ENCODE assay signal across 1 cellular context in genomic region chr7:139035588-139036353, GRCh38.
A peak's percentile ranks its signal among the peaks of the same experiment; 100 is the strongest.
TF ChIP-seq lines count a peak whose summit lies in the region.

A gene with protein sequence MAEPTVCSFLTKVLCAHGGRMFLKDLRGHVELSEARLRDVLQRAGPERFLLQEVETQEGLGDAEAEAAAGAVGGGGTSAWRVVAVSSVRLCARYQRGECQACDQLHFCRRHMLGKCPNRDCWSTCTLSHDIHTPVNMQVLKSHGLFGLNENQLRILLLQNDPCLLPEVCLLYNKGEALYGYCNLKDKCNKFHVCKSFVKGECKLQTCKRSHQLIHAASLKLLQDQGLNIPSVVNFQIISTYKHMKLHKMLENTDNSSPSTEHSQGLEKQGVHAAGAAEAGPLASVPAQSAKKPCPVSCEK (minus strand): TSS chr7:139036042. CDS start chr7:139036017, 25 bp downstream.

TF ChIP-seq in HepG2, 621 proteins besides CTCF, POLR2A, EP300 and RAD21 (continued from another document and continues in another):
- TF ChIP-seq, protein P1, sequence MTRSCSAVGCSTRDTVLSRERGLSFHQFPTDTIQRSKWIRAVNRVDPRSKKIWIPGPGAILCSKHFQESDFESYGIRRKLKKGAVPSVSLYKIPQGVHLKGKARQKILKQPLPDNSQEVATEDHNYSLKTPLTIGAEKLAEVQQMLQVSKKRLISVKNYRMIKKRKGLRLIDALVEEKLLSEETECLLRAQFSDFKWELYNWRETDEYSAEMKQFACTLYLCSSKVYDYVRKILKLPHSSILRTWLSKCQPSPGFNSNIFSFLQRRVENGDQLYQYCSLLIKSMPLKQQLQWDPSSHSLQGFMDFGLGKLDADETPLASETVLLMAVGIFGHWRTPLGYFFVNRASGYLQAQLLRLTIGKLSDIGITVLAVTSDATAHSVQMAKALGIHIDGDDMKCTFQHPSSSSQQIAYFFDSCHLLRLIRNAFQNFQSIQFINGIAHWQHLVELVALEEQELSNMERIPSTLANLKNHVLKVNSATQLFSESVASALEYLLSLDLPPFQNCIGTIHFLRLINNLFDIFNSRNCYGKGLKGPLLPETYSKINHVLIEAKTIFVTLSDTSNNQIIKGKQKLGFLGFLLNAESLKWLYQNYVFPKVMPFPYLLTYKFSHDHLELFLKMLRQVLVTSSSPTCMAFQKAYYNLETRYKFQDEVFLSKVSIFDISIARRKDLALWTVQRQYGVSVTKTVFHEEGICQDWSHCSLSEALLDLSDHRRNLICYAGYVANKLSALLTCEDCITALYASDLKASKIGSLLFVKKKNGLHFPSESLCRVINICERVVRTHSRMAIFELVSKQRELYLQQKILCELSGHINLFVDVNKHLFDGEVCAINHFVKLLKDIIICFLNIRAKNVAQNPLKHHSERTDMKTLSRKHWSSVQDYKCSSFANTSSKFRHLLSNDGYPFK (CRISPR knock-in tag; IDR thresholded peaks at IDR 0.05; ENCODE audit: borderline replicate concordance): no peak
- TF ChIP-seq ZNF207 (IDR thresholded peaks at IDR 0.05; ENCODE audit: borderline replicate concordance) (no peak), CREM (IDR thresholded peaks at IDR 0.05) (no peak), CREM (CRISPR knock-in tag; IDR thresholded peaks at IDR 0.05) (no peak), SIN3B (IDR thresholded peaks at IDR 0.05; ENCODE audit: low read length) (no peak), XBP1 (CRISPR knock-in tag; IDR thresholded peaks at IDR 0.05) (no peak), ARID2 (CRISPR knock-in tag; IDR thresholded peaks at IDR 0.05; ENCODE audit: borderline replicate concordance) (0 out of 2 replicates have a peak, but pooled peaks have one; percentile 25), PHB2 (IDR thresholded peaks at IDR 0.05; ENCODE audit: partially characterized antibody) (no peak), MEIS1 (CRISPR knock-in tag; IDR thresholded peaks at IDR 0.05; ENCODE audit: borderline replicate concordance) (no peak), ZNF576 (CRISPR knock-in tag; IDR thresholded peaks at IDR 0.05) (no peak), BATF2 (CRISPR knock-in tag; IDR thresholded peaks at IDR 0.05) (no peak), ZSCAN22 (CRISPR knock-in tag; IDR thresholded peaks at IDR 0.05) (no peak), ZFP36L1 (CRISPR knock-in tag; IDR thresholded peaks at IDR 0.05) (peak; percentile 55; the same call in 1 of the 2 replicates), ZNF460 (CRISPR knock-in tag; IDR thresholded peaks at IDR 0.05; ENCODE audit: borderline replicate concordance) (no peak), ARNTL (CRISPR knock-in tag; IDR thresholded peaks at IDR 0.05) (no peak; the same call in 1 of the 2 replicates), ZMYM2 (CRISPR knock-in tag; IDR thresholded peaks at IDR 0.05) (no peak), EZH2 (conservative IDR thresholded peaks at IDR 0.05; ENCODE audit: low read depth, low read length) (no peak), PAWR (CRISPR knock-in tag; IDR thresholded peaks at IDR 0.05; ENCODE audit: borderline replicate concordance) (no peak), ZBTB37 (CRISPR knock-in tag; IDR thresholded peaks at IDR 0.05) (no peak), TBL1XR1 (IDR thresholded peaks at IDR 0.05; ENCODE audit: borderline replicate concordance, low read length, partially characterized antibody) (no peak), ZBTB26 (CRISPR knock-in tag; IDR thresholded peaks at IDR 0.05; ENCODE audit: borderline replicate concordance) (no peak), NKX3-1 (CRISPR knock-in tag; IDR thresholded peaks at IDR 0.05) (no peak), ATF5 (CRISPR knock-in tag; IDR thresholded peaks at IDR 0.05; ENCODE audit: low read depth) (no peak), MTA3 (CRISPR knock-in tag; IDR thresholded peaks at IDR 0.05) (no peak), ZNF354B (CRISPR knock-in tag; IDR thresholded peaks at IDR 0.05) (no peak), ZNF101 (CRISPR knock-in tag; IDR thresholded peaks at IDR 0.05; ENCODE audit: borderline replicate concordance, low read depth) (no peak), ZNF644 (CRISPR knock-in tag; IDR thresholded peaks at IDR 0.05; ENCODE audit: low read depth) (no peak), HHEX (CRISPR knock-in tag; IDR thresholded peaks at IDR 0.05) (no peak), ZNF780A (CRISPR knock-in tag; IDR thresholded peaks at IDR 0.05) (no peak), SIX4 (CRISPR knock-in tag; IDR thresholded peaks at IDR 0.05) (no peak), MATR3 (CRISPR knock-in tag; IDR thresholded peaks at IDR 0.05) (no peak), KMT2B (CRISPR knock-in tag; IDR thresholded peaks at IDR 0.05) (no peak), JUN (CRISPR knock-in tag; IDR thresholded peaks at IDR 0.05) (no peak), SMAD3 (CRISPR knock-in tag; IDR thresholded peaks at IDR 0.05) (no peak)
- TF ChIP-seq, protein P2, sequence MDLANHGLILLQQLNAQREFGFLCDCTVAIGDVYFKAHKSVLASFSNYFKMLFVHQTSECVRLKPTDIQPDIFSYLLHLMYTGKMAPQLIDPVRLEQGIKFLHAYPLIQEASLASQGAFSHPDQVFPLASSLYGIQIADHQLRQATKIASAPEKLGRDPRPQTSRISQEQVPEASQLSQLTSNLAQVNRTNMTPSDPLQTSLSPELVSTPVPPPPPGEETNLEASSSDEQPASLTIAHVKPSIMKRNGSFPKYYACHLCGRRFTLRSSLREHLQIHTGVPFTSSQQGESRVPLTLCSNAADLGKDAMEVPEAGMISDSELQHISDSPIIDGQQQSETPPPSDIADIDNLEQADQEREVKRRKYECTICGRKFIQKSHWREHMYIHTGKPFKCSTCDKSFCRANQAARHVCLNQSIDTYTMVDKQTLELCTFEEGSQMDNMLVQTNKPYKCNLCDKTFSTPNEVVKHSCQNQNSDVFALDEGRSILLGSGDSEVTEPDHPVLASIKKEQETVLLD (CRISPR knock-in tag; IDR thresholded peaks at IDR 0.05; ENCODE audit: low read depth): peak; percentile 61
- TF ChIP-seq, protein P3, sequence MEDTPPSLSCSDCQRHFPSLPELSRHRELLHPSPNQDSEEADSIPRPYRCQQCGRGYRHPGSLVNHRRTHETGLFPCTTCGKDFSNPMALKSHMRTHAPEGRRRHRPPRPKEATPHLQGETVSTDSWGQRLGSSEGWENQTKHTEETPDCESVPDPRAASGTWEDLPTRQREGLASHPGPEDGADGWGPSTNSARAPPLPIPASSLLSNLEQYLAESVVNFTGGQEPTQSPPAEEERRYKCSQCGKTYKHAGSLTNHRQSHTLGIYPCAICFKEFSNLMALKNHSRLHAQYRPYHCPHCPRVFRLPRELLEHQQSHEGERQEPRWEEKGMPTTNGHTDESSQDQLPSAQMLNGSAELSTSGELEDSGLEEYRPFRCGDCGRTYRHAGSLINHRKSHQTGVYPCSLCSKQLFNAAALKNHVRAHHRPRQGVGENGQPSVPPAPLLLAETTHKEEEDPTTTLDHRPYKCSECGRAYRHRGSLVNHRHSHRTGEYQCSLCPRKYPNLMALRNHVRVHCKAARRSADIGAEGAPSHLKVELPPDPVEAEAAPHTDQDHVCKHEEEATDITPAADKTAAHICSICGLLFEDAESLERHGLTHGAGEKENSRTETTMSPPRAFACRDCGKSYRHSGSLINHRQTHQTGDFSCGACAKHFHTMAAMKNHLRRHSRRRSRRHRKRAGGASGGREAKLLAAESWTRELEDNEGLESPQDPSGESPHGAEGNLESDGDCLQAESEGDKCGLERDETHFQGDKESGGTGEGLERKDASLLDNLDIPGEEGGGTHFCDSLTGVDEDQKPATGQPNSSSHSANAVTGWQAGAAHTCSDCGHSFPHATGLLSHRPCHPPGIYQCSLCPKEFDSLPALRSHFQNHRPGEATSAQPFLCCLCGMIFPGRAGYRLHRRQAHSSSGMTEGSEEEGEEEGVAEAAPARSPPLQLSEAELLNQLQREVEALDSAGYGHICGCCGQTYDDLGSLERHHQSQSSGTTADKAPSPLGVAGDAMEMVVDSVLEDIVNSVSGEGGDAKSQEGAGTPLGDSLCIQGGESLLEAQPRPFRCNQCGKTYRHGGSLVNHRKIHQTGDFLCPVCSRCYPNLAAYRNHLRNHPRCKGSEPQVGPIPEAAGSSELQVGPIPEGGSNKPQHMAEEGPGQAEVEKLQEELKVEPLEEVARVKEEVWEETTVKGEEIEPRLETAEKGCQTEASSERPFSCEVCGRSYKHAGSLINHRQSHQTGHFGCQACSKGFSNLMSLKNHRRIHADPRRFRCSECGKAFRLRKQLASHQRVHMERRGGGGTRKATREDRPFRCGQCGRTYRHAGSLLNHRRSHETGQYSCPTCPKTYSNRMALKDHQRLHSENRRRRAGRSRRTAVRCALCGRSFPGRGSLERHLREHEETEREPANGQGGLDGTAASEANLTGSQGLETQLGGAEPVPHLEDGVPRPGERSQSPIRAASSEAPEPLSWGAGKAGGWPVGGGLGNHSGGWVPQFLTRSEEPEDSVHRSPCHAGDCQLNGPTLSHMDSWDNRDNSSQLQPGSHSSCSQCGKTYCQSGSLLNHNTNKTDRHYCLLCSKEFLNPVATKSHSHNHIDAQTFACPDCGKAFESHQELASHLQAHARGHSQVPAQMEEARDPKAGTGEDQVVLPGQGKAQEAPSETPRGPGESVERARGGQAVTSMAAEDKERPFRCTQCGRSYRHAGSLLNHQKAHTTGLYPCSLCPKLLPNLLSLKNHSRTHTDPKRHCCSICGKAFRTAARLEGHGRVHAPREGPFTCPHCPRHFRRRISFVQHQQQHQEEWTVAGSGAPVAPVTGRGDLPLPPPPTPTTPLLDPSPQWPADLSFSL (CRISPR knock-in tag; IDR thresholded peaks at IDR 0.05): no peak
- TF ChIP-seq, protein P4, sequence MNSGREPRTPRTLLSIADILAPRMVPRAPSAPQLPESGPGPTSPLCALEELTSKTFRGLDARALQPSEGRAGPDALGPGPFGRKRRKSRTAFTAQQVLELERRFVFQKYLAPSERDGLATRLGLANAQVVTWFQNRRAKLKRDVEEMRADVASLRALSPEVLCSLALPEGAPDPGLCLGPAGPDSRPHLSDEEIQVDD (CRISPR knock-in tag; IDR thresholded peaks at IDR 0.05; ENCODE audit: borderline replicate concordance): peak; percentile 65; the same call in 1 of the 2 replicates
- TF ChIP-seq, protein P5, sequence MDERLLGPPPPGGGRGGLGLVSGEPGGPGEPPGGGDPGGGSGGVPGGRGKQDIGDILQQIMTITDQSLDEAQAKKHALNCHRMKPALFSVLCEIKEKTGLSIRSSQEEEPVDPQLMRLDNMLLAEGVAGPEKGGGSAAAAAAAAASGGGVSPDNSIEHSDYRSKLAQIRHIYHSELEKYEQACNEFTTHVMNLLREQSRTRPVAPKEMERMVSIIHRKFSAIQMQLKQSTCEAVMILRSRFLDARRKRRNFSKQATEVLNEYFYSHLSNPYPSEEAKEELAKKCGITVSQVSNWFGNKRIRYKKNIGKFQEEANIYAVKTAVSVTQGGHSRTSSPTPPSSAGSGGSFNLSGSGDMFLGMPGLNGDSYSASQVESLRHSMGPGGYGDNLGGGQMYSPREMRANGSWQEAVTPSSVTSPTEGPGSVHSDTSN (CRISPR knock-in tag; IDR thresholded peaks at IDR 0.05): no peak
- TF ChIP-seq, protein P6, sequence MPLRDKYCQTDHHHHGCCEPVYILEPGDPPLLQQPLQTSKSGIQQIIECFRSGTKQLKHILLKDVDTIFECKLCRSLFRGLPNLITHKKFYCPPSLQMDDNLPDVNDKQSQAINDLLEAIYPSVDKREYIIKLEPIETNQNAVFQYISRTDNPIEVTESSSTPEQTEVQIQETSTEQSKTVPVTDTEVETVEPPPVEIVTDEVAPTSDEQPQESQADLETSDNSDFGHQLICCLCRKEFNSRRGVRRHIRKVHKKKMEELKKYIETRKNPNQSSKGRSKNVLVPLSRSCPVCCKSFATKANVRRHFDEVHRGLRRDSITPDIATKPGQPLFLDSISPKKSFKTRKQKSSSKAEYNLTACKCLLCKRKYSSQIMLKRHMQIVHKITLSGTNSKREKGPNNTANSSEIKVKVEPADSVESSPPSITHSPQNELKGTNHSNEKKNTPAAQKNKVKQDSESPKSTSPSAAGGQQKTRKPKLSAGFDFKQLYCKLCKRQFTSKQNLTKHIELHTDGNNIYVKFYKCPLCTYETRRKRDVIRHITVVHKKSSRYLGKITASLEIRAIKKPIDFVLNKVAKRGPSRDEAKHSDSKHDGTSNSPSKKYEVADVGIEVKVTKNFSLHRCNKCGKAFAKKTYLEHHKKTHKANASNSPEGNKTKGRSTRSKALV (CRISPR knock-in tag; IDR thresholded peaks at IDR 0.05): 0 out of 2 replicates have a peak, but pooled peaks have one; percentile 34
- TF ChIP-seq, protein P7, sequence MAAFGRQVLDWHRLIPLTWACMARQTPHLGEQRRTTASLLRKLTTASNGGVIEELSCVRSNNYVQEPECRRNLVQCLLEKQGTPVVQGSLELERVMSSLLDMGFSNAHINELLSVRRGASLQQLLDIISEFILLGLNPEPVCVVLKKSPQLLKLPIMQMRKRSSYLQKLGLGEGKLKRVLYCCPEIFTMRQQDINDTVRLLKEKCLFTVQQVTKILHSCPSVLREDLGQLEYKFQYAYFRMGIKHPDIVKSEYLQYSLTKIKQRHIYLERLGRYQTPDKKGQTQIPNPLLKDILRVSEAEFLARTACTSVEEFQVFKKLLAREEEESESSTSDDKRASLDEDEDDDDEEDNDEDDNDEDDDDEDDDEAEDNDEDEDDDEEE (CRISPR knock-in tag; IDR thresholded peaks at IDR 0.05): no peak
